Comparison of ENCODE assay signal across 9 cellular contexts in the genomic region with DNA sequence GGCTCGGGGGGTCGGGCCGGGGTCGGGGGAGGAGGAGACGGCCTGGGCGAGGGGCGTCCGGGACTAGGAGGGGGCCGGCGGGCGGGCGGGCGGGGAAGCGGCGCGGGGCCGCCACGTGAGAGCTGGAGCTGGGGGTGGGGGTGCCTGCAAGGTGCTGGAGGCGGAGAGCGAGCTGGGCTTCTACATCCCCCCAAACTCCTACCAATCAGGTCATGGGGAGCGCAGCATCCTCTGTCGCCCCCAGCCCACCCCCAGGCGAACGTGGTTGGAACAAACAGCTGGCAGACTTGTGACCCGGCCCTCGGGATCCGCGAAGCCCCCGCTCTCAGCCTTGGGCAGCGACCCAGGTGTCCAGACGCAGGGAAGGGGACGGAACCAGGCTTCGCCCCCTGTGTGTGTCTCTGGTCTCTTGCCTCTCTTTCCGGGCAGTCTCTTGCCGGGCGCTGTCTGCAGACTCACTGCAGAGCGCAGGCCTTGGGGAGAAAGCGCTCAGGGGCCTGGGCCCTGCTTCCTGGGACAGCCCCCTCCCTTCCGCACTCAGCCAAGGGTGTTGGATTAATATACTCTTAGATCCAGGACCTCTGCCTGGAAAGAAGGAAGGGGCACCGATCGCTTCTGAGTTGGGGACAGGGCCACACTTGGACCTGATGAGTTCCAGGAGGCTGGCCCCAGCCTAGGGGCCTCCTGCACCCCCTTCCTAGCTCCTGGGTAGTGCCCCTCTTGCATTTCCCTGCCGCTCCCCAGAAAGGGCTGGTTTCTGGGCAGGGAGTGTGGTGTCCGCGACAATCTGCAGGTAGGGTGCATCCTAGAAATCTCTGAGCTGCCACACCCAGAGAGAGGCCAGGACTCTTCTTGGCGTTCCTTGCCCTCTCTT. TPM values are rescaled to one million over a fixed set of nuclear protein-coding genes. Genes with fewer than 3 reads are reported as not detected.
DNase-seq lines count a peak whose midpoint lies in the region; ATAC-seq and TF ChIP-seq lines count a peak whose summit lies in the region.
"Had no signal": no experiment of that assay in that cellular context is flagged by ENCODE, and none has a peak within 500 bp of the region (broad histone marks: within the 10 kb centered on the region; RNA-seq: fewer than 3 reads in every experiment).

No MANE protein-coding gene starts in this region.

- intact Hi-C loops in stomach (cut with DNase I; ENCODE audit: low total_unique reads) = loop anchor here (10.0 kb wide), 1 partner anchor 117 kb away; no protein-coding TSS in a partner anchor

- H3K4me1 ChIP-seq in adipocyte (ENCODE audit: control insufficient read depth, insufficient read depth, low read length) = peaks cover 11% of the 10 kb centered on the region
- peaks cover 8 to 26% (median 21%) of the 10 kb centered on the region in 4 donors for H3K4me1 ChIP-seq in stomach

- no peak for TF ChIP-seq POLR2A in stomach (IDR thresholded peaks at IDR 0.05)

- H3K4me3 ChIP-seq in adipocyte (ENCODE audit: low read length) (peak overlapping the region; percentile 81), stomach (peak overlapping the region; percentile 60 to 83 (median 72))

- H3K9ac ChIP-seq in adipocyte (ENCODE audit: low read length) = peak overlapping the region; percentile 78

- ATAC-seq in GM19023 (IDR thresholded peaks at IDR 0.05; ENCODE audit: unreplicated experiment) = no peak

- no peak for TF ChIP-seq CTCF in stomach (IDR thresholded peaks at IDR 0.05)

- H3K27ac ChIP-seq in stomach = peak overlapping the region in 2 of 5 donors; percentile 34 to 55
- H3K27ac ChIP-seq: 22Rv1 had no signal

- DNase-seq in DMS 273 (lab: John Stamatoyannopoulos, UW; ENCODE audit: unreplicated experiment) (peak; percentile 68), DMS 273 treated with DMSO at 0.1 percent for 48 hours (lab: John Stamatoyannopoulos, UW) (no peak), adipocyte (ENCODE audit: low read depth) (peak; percentile 46), iPS-NIHi11 (ENCODE audit: low spot score) (peak; percentile 47), stomach (no peak), iPS-NIHi7 (ENCODE audit: extremely low spot score) (no peak), amniotic stem cell (lab: John Stamatoyannopoulos, UW) (no peak)

- H3K36me3 ChIP-seq in adipocyte (ENCODE audit: control insufficient read depth, insufficient read depth, low read length, severe bottlenecking) (no peaks in the 10 kb centered on the region), stomach (peaks cover 0 to 10% (median 9%) of the 10 kb centered on the region in 4 donors)

- no peak for TF ChIP-seq EP300 in stomach (IDR thresholded peaks at IDR 0.05)

- H3K9me3 ChIP-seq in adipocyte (ENCODE audit: control insufficient read depth, low read length) (no peaks in the 10 kb centered on the region), stomach (no peaks in the 10 kb centered on the region)

- peaks cover 13% of the 10 kb centered on the region for H3K27me3 ChIP-seq in adipocyte (replicated peaks; ENCODE audit: control insufficient read depth, insufficient read depth, low read length)
- peaks cover 0 to 14% (median 0%) of the 10 kb centered on the region in 3 donors for H3K27me3 ChIP-seq in stomach

- WGBS in stomach, 5 donors = 17 to 36% (median 28%) methylated on average over 22 to 45 of the region's 45 CpGs

RNA-seq across cellular contexts. Expression of a gene that starts 0.7 kb away (rescaled TPM):
- total RNA-seq in stomach = under 1 TPM in 3 of 5 donors, not detected in 2; 0.37 to 0.89 (median 0.43) TPM
- 1 to 10 TPM in 1 of 3 donors, under 1 TPM in 2; 0.31 to 1.4 (median 0.75) TPM for polyA plus RNA-seq in stomach

RNA-seq across cellular contexts. Expression of a gene that starts 20.9 kb away (rescaled TPM):
- total RNA-seq in stomach = under 1 TPM in 1 of 5 donors, not detected in 4; under 0.01 TPM
- polyA plus RNA-seq in stomach = under 1 TPM in 1 of 3 donors, not detected in 2; 0.05 TPM

RNA-seq across cellular contexts. Expression of a gene that starts 28.5 kb away (rescaled TPM):
- total RNA-seq in stomach = not detected
- polyA plus RNA-seq in stomach = not detected

Comparison
In these comparisons a context has a peak if more than half of its experiments do, and no peak if none do; other contexts are left out.
1. DNase-seq: peak in DMS 273 (single experiment), adipocyte (single experiment) and iPS-NIHi11 (single experiment); none in DMS 273 treated with DMSO at 0.1 percent for 48 hours (single experiment), stomach (single experiment), iPS-NIHi7 (single experiment) and amniotic stem cell (single experiment).